In genomic region chr10:86967481-86967941, GRCh38 we compare ENCODE assay signal across 12 cellular contexts. TPM values are rescaled to one million over a fixed set of nuclear protein-coding genes. Genes with fewer than 3 reads are reported as not detected.
DNase-seq lines count a peak whose midpoint lies in the region; ATAC-seq and TF ChIP-seq lines count a peak whose summit lies in the region.
"Had no signal": no experiment of that assay in that cellular context is flagged by ENCODE, and none has a peak within 500 bp of the region (broad histone marks: within the 10 kb centered on the region; RNA-seq: fewer than 3 reads in every experiment).

No MANE protein-coding gene starts in this region.

- H3K9ac ChIP-seq in duodenal mucosa (ENCODE audit: low read depth in 1 of 2, low read length in 2 of 2) = peak overlapping the region; percentile 82 to 88
- H3K9ac ChIP-seq: parathyroid adenoma had no signal

- H3K27me3 Mint-ChIP-seq in activated CD4-positive, alpha-beta T cell treated with anti-CD3 and anti-CD28 coated beads for 36 hours = peaks cover 7% of the 10 kb centered on the region

- intact Hi-C loops in activated CD4-positive, alpha-beta T cell treated with anti-CD3 and anti-CD28 coated beads for 36 hours (cut with DNase I, micrococcal nuclease) = loop anchor here (5.0 to 10.0 kb wide), 2 partner anchors 127 to 255 kb away; partner anchors contain the start of genes GLUD1 (in 1 of the 2) and SHLD2 (in 1 of the 2)
- intact Hi-C loops in transverse colon (cut with DNase I; ENCODE audit: low total_unique reads) = no loop called here

- peaks cover 37 to 53% of the 10 kb centered on the region in 2 donors for H3K4me1 ChIP-seq in duodenal mucosa (ENCODE audit: control insufficient read depth in 1 of 2, insufficient read depth in 2 of 2, low read length in 2 of 2)
- H3K4me1 ChIP-seq in transverse colon = peaks cover 25 to 60% (median 55%) of the 10 kb centered on the region in 4 donors

- POLR2A ChIA-PET in activated CD4-positive, alpha-beta T cell treated with anti-CD3 and anti-CD28 coated beads for 36 hours (lab: Charles Lee) = no interaction called here

- H3K4me1 Mint-ChIP-seq in activated CD4-positive, alpha-beta T cell treated with anti-CD3 and anti-CD28 coated beads for 36 hours = peaks cover 32% of the 10 kb centered on the region

- WGBS in transverse colon (ENCODE audit: low coverage in 1 of 2), 2 donors = 89 to 100% methylated on average over 1 to 6 of the region's 7 CpGs

- no peak overlapping the region for H3K27ac ChIP-seq in duodenal mucosa (ENCODE audit: low read depth, low read length)
- peak overlapping the region; percentile 88 to 95 (median 91) for H3K27ac ChIP-seq in transverse colon
- H3K27ac ChIP-seq: parathyroid adenoma had no signal

- H3K27me3 ChIP-seq in duodenal mucosa (ENCODE audit: control insufficient read depth in 1 of 2, insufficient read depth in 2 of 2, low read length in 2 of 2) (no peaks in the 10 kb centered on the region), transverse colon (no peaks in the 10 kb centered on the region)

- H3K27ac Mint-ChIP-seq in activated CD4-positive, alpha-beta T cell treated with anti-CD3 and anti-CD28 coated beads for 36 hours = no peak overlapping the region
- H3K27ac Mint-ChIP-seq: activated CD4-positive, alpha-beta memory T cell treated with anti-CD3 and anti-CD28 coated beads, Interleukin-2, amount 10 ng/mL, durations not matched to agents 7 days and 5 days had no signal

- no peak for TF ChIP-seq EP300 in transverse colon (IDR thresholded peaks at IDR 0.05; ENCODE audit: low read depth)

- H3K9me3 ChIP-seq in duodenal mucosa (ENCODE audit: control insufficient read depth in 1 of 2, low read length in 2 of 2) (no peaks in the 10 kb centered on the region), transverse colon (no peaks in the 10 kb centered on the region)

- in situ Hi-C loops in transverse colon (cut with MboI; ENCODE audit: low pct_ligation_motif_present in 1 of 4, low pct_unique_long_range_greater_than_20kb in 1 of 4, low sequenced_read_pairs in 3 of 4) (no loop called here), ACHN (cut with HindIII; ENCODE audit: low pct_ligation_motif_present, low pct_unique_long_range_greater_than_20kb, low sequenced_read_pairs) (no loop called here)

- no peak for ATAC-seq in activated CD4-positive, alpha-beta T cell treated with anti-CD3 and anti-CD28 coated beads for 36 hours

- H3K36me3 ChIP-seq in duodenal mucosa (ENCODE audit: control insufficient read depth in 1 of 2, insufficient read depth in 2 of 2, low read length in 2 of 2) (no peaks in the 10 kb centered on the region), transverse colon (no peaks in the 10 kb centered on the region)

- H3K4me3 Mint-ChIP-seq in activated CD4-positive, alpha-beta T cell treated with anti-CD3 and anti-CD28 coated beads for 36 hours = no peak overlapping the region
- H3K4me3 Mint-ChIP-seq: activated CD4-positive, alpha-beta memory T cell treated with anti-CD3 and anti-CD28 coated beads, Interleukin-2, amount 10 ng/mL, durations not matched to agents 7 days and 5 days had no signal

- no peaks in the 10 kb centered on the region for H3K36me3 Mint-ChIP-seq in activated CD4-positive, alpha-beta T cell treated with anti-CD3 and anti-CD28 coated beads for 36 hours (ENCODE audit: low read depth)

- TF ChIP-seq POLR2A in transverse colon (IDR thresholded peaks at IDR 0.05) = no peak

- no peak for TF ChIP-seq CTCF in transverse colon (IDR thresholded peaks at IDR 0.05)

- CTCF ChIA-PET in activated CD4-positive, alpha-beta T cell treated with anti-CD3 and anti-CD28 coated beads for 36 hours (lab: Charles Lee) = interaction anchor here (0.6 to 2.3 kb wide), 7 partner anchors 17 to 567 kb away, joined by 3 to 18 read pairs (median 5); no protein-coding TSS in a partner anchor

- DNase-seq in activated CD4-positive, alpha-beta T cell treated with anti-CD3 and anti-CD28 coated beads for 36 hours = peak; percentile 5
- no peak for DNase-seq in activated CD4-positive, alpha-beta T cell treated with anti-CD3 and anti-CD28 coated beads, Interleukin-2, amount 50 U/mL, for 48 hours
- peak; percentile 9 for DNase-seq in mucosa of gallbladder (ENCODE audit: low spot score)
- DNase-seq in transverse colon = no peak
- no peak for DNase-seq in NCI-H187 treated with DMSO at 0.1 percent for 48 hours (lab: John Stamatoyannopoulos, UW)
- no peak for DNase-seq in AML-193 (lab: John Stamatoyannopoulos, UW)
- DNase-seq in ACHN = no peak
- DNase-seq: NCI-H1092, NCI-H524 treated with DMSO at 0.1 percent for 48 hours had no signal

- H3K9me3 Mint-ChIP-seq in activated CD4-positive, alpha-beta T cell treated with anti-CD3 and anti-CD28 coated beads for 36 hours (ENCODE audit: low read depth) = no peaks in the 10 kb centered on the region
- H3K9me3 Mint-ChIP-seq: activated CD4-positive, alpha-beta memory T cell treated with anti-CD3 and anti-CD28 coated beads, Interleukin-2, amount 10 ng/mL, durations not matched to agents 7 days and 5 days had no signal

- peak overlapping the region; percentile 67 to 82 for H3K4me3 ChIP-seq in duodenal mucosa (ENCODE audit: low read depth in 1 of 2, low read length in 2 of 2)
- H3K4me3 ChIP-seq in transverse colon = no peak overlapping the region

RNA-seq across cellular contexts. Expression of gene ADIRF, which starts 0.8 kb away (rescaled TPM):
- not detected for total RNA-seq in activated CD4-positive, alpha-beta T cell treated with anti-CD3 and anti-CD28 coated beads for 36 hours
- total RNA-seq in mucosa of gallbladder = 25.4 TPM
- total RNA-seq in transverse colon = 100 to 1,000 TPM in 2 of 4 donors, 10 to 100 TPM in 2; 35.0 to 194 (median 117) TPM
- total RNA-seq: activated CD4-positive, alpha-beta memory T cell treated with anti-CD3 and anti-CD28 coated beads, Interleukin-2, amount 10 ng/mL, durations not matched to agents 7 days and 5 days had no signal

RNA-seq across cellular contexts. Expression of gene SNCG, which starts 9.1 kb away (rescaled TPM):
- not detected for total RNA-seq in activated CD4-positive, alpha-beta T cell treated with anti-CD3 and anti-CD28 coated beads for 36 hours
- total RNA-seq in mucosa of gallbladder (15.8 TPM), transverse colon (1 to 10 TPM in 2 of 4 donors, not detected in 2; 7.4 to 7.5 TPM)
- total RNA-seq: activated CD4-positive, alpha-beta memory T cell treated with anti-CD3 and anti-CD28 coated beads, Interleukin-2, amount 10 ng/mL, durations not matched to agents 7 days and 5 days had no signal

RNA-seq across cellular contexts. Expression of gene MMRN2, which starts 10.1 kb away (rescaled TPM):
- not detected for total RNA-seq in activated CD4-positive, alpha-beta T cell treated with anti-CD3 and anti-CD28 coated beads for 36 hours
- total RNA-seq in mucosa of gallbladder = 17.4 TPM
- 10 to 100 TPM in 1 of 4 donors, 1 to 10 TPM in 3; 1.1 to 25.3 (median 8.1) TPM for total RNA-seq in transverse colon
- total RNA-seq: activated CD4-positive, alpha-beta memory T cell treated with anti-CD3 and anti-CD28 coated beads, Interleukin-2, amount 10 ng/mL, durations not matched to agents 7 days and 5 days had no signal

RNA-seq across cellular contexts. Expression of gene FAM25A, which starts 52.6 kb away (rescaled TPM):
- total RNA-seq in activated CD4-positive, alpha-beta T cell treated with anti-CD3 and anti-CD28 coated beads for 36 hours = not detected
- total RNA-seq in mucosa of gallbladder (not detected), transverse colon (not detected)
- total RNA-seq: activated CD4-positive, alpha-beta memory T cell treated with anti-CD3 and anti-CD28 coated beads, Interleukin-2, amount 10 ng/mL, durations not matched to agents 7 days and 5 days had no signal

Comparison
In these comparisons a context has a peak if more than half of its experiments do, and no peak if none do; other contexts are left out.
1. DNase-seq: peak in activated CD4-positive, alpha-beta T cell treated with anti-CD3 and anti-CD28 coated beads for 36 hours (single experiment) and mucosa of gallbladder (single experiment); none in activated CD4-positive, alpha-beta T cell treated with anti-CD3 and anti-CD28 coated beads, Interleukin-2, amount 50 U/mL, for 48 hours (0 of 2), transverse colon (single experiment), NCI-H187 treated with DMSO at 0.1 percent for 48 hours (single experiment), AML-193 (0 of 2) and ACHN (single experiment).
2. H3K4me3 ChIP-seq: peak in duodenal mucosa (2 of 2); none in transverse colon (0 of 4).
3. RNA of gene ADIRF, which starts 0.8 kb away (total RNA-seq): 35.0 to 194 TPM in transverse colon and 25.4 TPM in mucosa of gallbladder (single experiment); not detected in activated CD4-positive, alpha-beta T cell treated with anti-CD3 and anti-CD28 coated beads for 36 hours; every median in the first group is over 10 times any median in the second.